In the genomic region with DNA sequence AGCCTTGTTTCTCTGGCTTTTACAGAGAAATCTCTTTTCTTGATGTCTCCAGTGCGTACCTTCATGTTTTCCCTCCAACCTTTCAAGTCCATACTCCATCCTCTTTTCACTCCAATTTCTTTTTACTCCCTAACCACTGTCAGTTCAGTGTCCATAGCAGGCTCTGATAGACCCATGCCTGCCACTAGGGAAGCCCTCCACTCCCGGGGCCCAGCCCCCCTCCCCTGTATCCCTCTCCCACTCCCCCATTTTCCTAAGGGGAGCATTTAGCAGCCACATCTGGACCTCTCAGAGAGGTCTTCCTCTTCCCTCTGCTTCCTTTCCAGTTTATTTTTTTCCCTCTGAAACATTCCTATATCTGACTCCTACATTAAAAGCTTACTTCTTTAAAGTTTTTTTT, we compare ENCODE assay signal across 22 cellular contexts. TPM values are rescaled to one million over a fixed set of nuclear protein-coding genes. Genes with fewer than 3 reads are reported as not detected.
DNase-seq lines count a peak whose midpoint lies in the region; ATAC-seq and TF ChIP-seq lines count a peak whose summit lies in the region.
"Had no signal": no experiment of that assay in that cellular context is flagged by ENCODE, and none has a peak within 500 bp of the region (broad histone marks: within the 10 kb centered on the region; RNA-seq: fewer than 3 reads in every experiment).

No MANE protein-coding gene starts in this region.

- no peaks in the 10 kb centered on the region for H3K27me3 ChIP-seq in CD8-positive, alpha-beta T cell (ENCODE audit: insufficient read depth, low read length)
- H3K27me3 ChIP-seq in neural progenitor cell, result no peaks in the 10 kb centered on the region
- H3K27me3 ChIP-seq: BLaER1 treated with 17β-estradiol and CSF1 and Interleukin-3, amounts not matched to agents 10 nM and 100 nM had no signal

- H3K36me3 Mint-ChIP-seq in activated naive CD4-positive, alpha-beta T cell treated with anti-CD3 and anti-CD28 coated beads for 36 hours (ENCODE audit: low read depth), result peaks cover 18% of the 10 kb centered on the region
- no peaks in the 10 kb centered on the region for H3K36me3 Mint-ChIP-seq in activated naive CD4-positive, alpha-beta T cell treated with anti-CD3 and anti-CD28 coated beads, Interleukin-2, amount 50 U/mL, for 72 hours
- H3K36me3 Mint-ChIP-seq in CD8-positive, alpha-beta T cell, result peaks cover 76% of the 10 kb centered on the region
- peaks cover 44% of the 10 kb centered on the region for H3K36me3 Mint-ChIP-seq in activated T-helper 1 cell treated with anti-CD3 and anti-CD28 coated beads, Interleukin-12 subunit alpha, Interleukin-12 subunit beta, Interleukin-2, Interleukin-4 antibody, amounts not matched to agents 30 ng/mL and 10 ng/mL and 1 ng/mL, durations not matched to agents 14 hours and 24 hours and 36 hours (ENCODE audit: low read depth)
- peaks cover 43% of the 10 kb centered on the region for H3K36me3 Mint-ChIP-seq in neural progenitor cell

- TF ChIP-seq CTCF in CD8-positive, alpha-beta T cell (IDR thresholded peaks at IDR 0.05), result no peak
- no peak for TF ChIP-seq CTCF in neural progenitor cell (IDR thresholded peaks at IDR 0.05)

- no peaks in the 10 kb centered on the region for H3K79me2 ChIP-seq in neural progenitor cell (ENCODE audit: low read depth)

- H3K9me3 Mint-ChIP-seq in activated naive CD4-positive, alpha-beta T cell treated with anti-CD3 and anti-CD28 coated beads for 36 hours, result no peaks in the 10 kb centered on the region
- no peaks in the 10 kb centered on the region for H3K9me3 Mint-ChIP-seq in activated naive CD4-positive, alpha-beta T cell treated with anti-CD3 and anti-CD28 coated beads, Interleukin-2, amount 50 U/mL, for 72 hours
- H3K9me3 Mint-ChIP-seq in CD8-positive, alpha-beta T cell, result no peaks in the 10 kb centered on the region
- H3K9me3 Mint-ChIP-seq in activated T-helper 1 cell treated with anti-CD3 and anti-CD28 coated beads, Interleukin-12 subunit alpha, Interleukin-12 subunit beta, Interleukin-2, Interleukin-4 antibody, amounts not matched to agents 30 ng/mL and 10 ng/mL and 1 ng/mL, durations not matched to agents 14 hours and 24 hours and 36 hours, result no peaks in the 10 kb centered on the region
- H3K9me3 Mint-ChIP-seq in neural progenitor cell, result peaks cover 6% of the 10 kb centered on the region
- H3K9me3 Mint-ChIP-seq: IgD-negative memory B cell had no signal

- no peak for DNase-seq in activated naive CD4-positive, alpha-beta T cell treated with anti-CD3 and anti-CD28 coated beads for 36 hours
- no peak for DNase-seq in activated naive CD4-positive, alpha-beta T cell treated with anti-CD3 and anti-CD28 coated beads, Interleukin-2, amount 50 U/mL, for 72 hours (ENCODE audit: low spot score in 2 of 2)
- DNase-seq in CD8-positive, alpha-beta T cell, result no peak
- no peak for DNase-seq in activated T-helper 1 cell treated with anti-CD3 and anti-CD28 coated beads, Interleukin-12 subunit alpha, Interleukin-12 subunit beta, Interleukin-2, Interleukin-4 antibody, amounts not matched to agents 30 ng/mL and 10 ng/mL and 1 ng/mL, durations not matched to agents 14 hours and 24 hours and 36 hours (ENCODE audit: low spot score)
- no peak for DNase-seq in neural progenitor cell (ENCODE audit: low spot score)
- no peak for DNase-seq in activated effector memory CD4-positive, alpha-beta T cell treated with Interleukin-2 at 50 U/mL for 16 hours
- DNase-seq: COR-L47, GF-D8, HCEC 1CT, Karpas-422, NCI-H1417 treated with DMSO at 0.1 percent for 48 hours, NCI-H187 treated with DMSO at 0.1 percent for 48 hours, NCI-H226, NCI-H524, NCI-H82, OCI-M1, Right ventricle myocardium superior had no signal

- ATAC-seq in activated naive CD4-positive, alpha-beta T cell treated with anti-CD3 and anti-CD28 coated beads, Interleukin-2, amount 50 U/mL, for 72 hours, result no peak
- no peak for ATAC-seq in CD8-positive, alpha-beta T cell
- ATAC-seq in HG03175 (IDR thresholded peaks at IDR 0.05; ENCODE audit: unreplicated experiment), result no peak

- H3K4me3 ChIP-seq in CD8-positive, alpha-beta T cell (ENCODE audit: low read depth, low read length), result no peak overlapping the region
- no peak overlapping the region for H3K4me3 ChIP-seq in neural progenitor cell
- H3K4me3 ChIP-seq: BLaER1 treated with 17β-estradiol and CSF1 and Interleukin-3, amounts not matched to agents 10 nM and 100 nM had no signal

- no peak overlapping the region for H3K27ac ChIP-seq in CD8-positive, alpha-beta T cell (ENCODE audit: low read depth, low read length)
- H3K27ac ChIP-seq in neural progenitor cell, result no peak overlapping the region
- H3K27ac ChIP-seq: BLaER1 treated with 17β-estradiol and CSF1 and Interleukin-3, amounts not matched to agents 10 nM and 100 nM had no signal

- H3K4me2 ChIP-seq in neural progenitor cell, result no peak overlapping the region

- H4K20me1 ChIP-seq in neural progenitor cell (ENCODE audit: low read depth), result no peaks in the 10 kb centered on the region
- H4K20me1 ChIP-seq: BLaER1 treated with 17β-estradiol and CSF1 and Interleukin-3, amounts not matched to agents 10 nM and 100 nM had no signal

- peaks cover 18% of the 10 kb centered on the region for H3K36me3 ChIP-seq in CD8-positive, alpha-beta T cell (ENCODE audit: insufficient read depth, low read length)
- H3K36me3 ChIP-seq in neural progenitor cell, result no peaks in the 10 kb centered on the region

- no peak overlapping the region for H2AFZ ChIP-seq in neural progenitor cell (replicated peaks)

- H3K9me3 ChIP-seq in CD8-positive, alpha-beta T cell (ENCODE audit: low read length), result no peaks in the 10 kb centered on the region
- no peaks in the 10 kb centered on the region for H3K9me3 ChIP-seq in neural progenitor cell (ENCODE audit: low read depth)

- no peaks in the 10 kb centered on the region for H3K4me1 ChIP-seq in CD8-positive, alpha-beta T cell (ENCODE audit: insufficient read depth, low read length)
- H3K4me1 ChIP-seq in neural progenitor cell, result peaks cover 6% of the 10 kb centered on the region

- POLR2A ChIA-PET in CD8-positive, alpha-beta T cell (lab: Charles Lee), result interaction anchor here (0.7 kb wide), 1 partner anchor 57 kb away, joined by 4 read pairs; no protein-coding TSS in a partner anchor

- peaks cover 6% of the 10 kb centered on the region for H3F3A ChIP-seq in neural progenitor cell (ENCODE audit: low read depth)

- H3K4me3 Mint-ChIP-seq in activated naive CD4-positive, alpha-beta T cell treated with anti-CD3 and anti-CD28 coated beads for 36 hours, result no peak overlapping the region
- H3K4me3 Mint-ChIP-seq in CD8-positive, alpha-beta T cell, result no peak overlapping the region
- H3K4me3 Mint-ChIP-seq in activated T-helper 1 cell treated with anti-CD3 and anti-CD28 coated beads, Interleukin-12 subunit alpha, Interleukin-12 subunit beta, Interleukin-2, Interleukin-4 antibody, amounts not matched to agents 30 ng/mL and 10 ng/mL and 1 ng/mL, durations not matched to agents 14 hours and 24 hours and 36 hours, result no peak overlapping the region
- H3K4me3 Mint-ChIP-seq in neural progenitor cell, result no peak overlapping the region
- H3K4me3 Mint-ChIP-seq: IgD-negative memory B cell had no signal

- peak overlapping the region; percentile 67 for H3K27ac Mint-ChIP-seq in activated naive CD4-positive, alpha-beta T cell treated with anti-CD3 and anti-CD28 coated beads for 36 hours
- H3K27ac Mint-ChIP-seq in activated naive CD4-positive, alpha-beta T cell treated with anti-CD3 and anti-CD28 coated beads, Interleukin-2, amount 50 U/mL, for 72 hours, result peak overlapping the region in 1 of 2 donors; percentile 54
- peak overlapping the region; percentile 8 for H3K27ac Mint-ChIP-seq in CD8-positive, alpha-beta T cell
- peak overlapping the region; percentile 45 for H3K27ac Mint-ChIP-seq in activated T-helper 1 cell treated with anti-CD3 and anti-CD28 coated beads, Interleukin-12 subunit alpha, Interleukin-12 subunit beta, Interleukin-2, Interleukin-4 antibody, amounts not matched to agents 30 ng/mL and 10 ng/mL and 1 ng/mL, durations not matched to agents 14 hours and 24 hours and 36 hours
- H3K27ac Mint-ChIP-seq in neural progenitor cell, result peak overlapping the region; percentile 83

- H3K4me1 Mint-ChIP-seq in activated naive CD4-positive, alpha-beta T cell treated with anti-CD3 and anti-CD28 coated beads for 36 hours (ENCODE audit: low read depth), result no peaks in the 10 kb centered on the region
- H3K4me1 Mint-ChIP-seq in CD8-positive, alpha-beta T cell (ENCODE audit: low read depth), result peaks cover 2% of the 10 kb centered on the region
- H3K4me1 Mint-ChIP-seq in activated T-helper 1 cell treated with anti-CD3 and anti-CD28 coated beads, Interleukin-12 subunit alpha, Interleukin-12 subunit beta, Interleukin-2, Interleukin-4 antibody, amounts not matched to agents 30 ng/mL and 10 ng/mL and 1 ng/mL, durations not matched to agents 14 hours and 24 hours and 36 hours (ENCODE audit: low read depth), result peaks cover 5% of the 10 kb centered on the region
- H3K4me1 Mint-ChIP-seq in neural progenitor cell, result peaks cover 7% of the 10 kb centered on the region
- H3K4me1 Mint-ChIP-seq: IgD-negative memory B cell had no signal

- CTCF ChIA-PET in activated naive CD4-positive, alpha-beta T cell treated with anti-CD3 and anti-CD28 coated beads for 36 hours (lab: Charles Lee), result interaction anchor here (1.6 kb wide), 1 partner anchor 14 kb away, joined by 5 read pairs; no protein-coding TSS in a partner anchor
- CTCF ChIA-PET in CD8-positive, alpha-beta T cell (lab: Charles Lee), result interaction anchor here (2.7 kb wide), 1 partner anchor 14 kb away, joined by 14 read pairs; no protein-coding TSS in a partner anchor

- no peak overlapping the region for H3K9ac ChIP-seq in neural progenitor cell
- H3K9ac ChIP-seq: BLaER1 treated with 17β-estradiol and CSF1 and Interleukin-3, amounts not matched to agents 10 nM and 100 nM had no signal

- no peaks in the 10 kb centered on the region for H3K27me3 Mint-ChIP-seq in activated naive CD4-positive, alpha-beta T cell treated with anti-CD3 and anti-CD28 coated beads for 36 hours (ENCODE audit: low read depth)
- no peaks in the 10 kb centered on the region for H3K27me3 Mint-ChIP-seq in CD8-positive, alpha-beta T cell (ENCODE audit: low read depth)
- H3K27me3 Mint-ChIP-seq in activated T-helper 1 cell treated with anti-CD3 and anti-CD28 coated beads, Interleukin-12 subunit alpha, Interleukin-12 subunit beta, Interleukin-2, Interleukin-4 antibody, amounts not matched to agents 30 ng/mL and 10 ng/mL and 1 ng/mL, durations not matched to agents 14 hours and 24 hours and 36 hours (ENCODE audit: insufficient read depth), result no peaks in the 10 kb centered on the region
- peaks cover 2% of the 10 kb centered on the region for H3K27me3 Mint-ChIP-seq in neural progenitor cell (ENCODE audit: insufficient read depth, low read depth)
- H3K27me3 Mint-ChIP-seq: IgD-negative memory B cell had no signal

- intact Hi-C loops in activated naive CD4-positive, alpha-beta T cell treated with anti-CD3 and anti-CD28 coated beads for 36 hours (cut with micrococcal nuclease), result no loop called here
- intact Hi-C loops in CD8-positive, alpha-beta T cell (cut with DNase I, micrococcal nuclease), result no loop called here
- intact Hi-C loops in activated T-helper 1 cell treated with anti-CD3 and anti-CD28 coated beads, Interleukin-12 subunit alpha, Interleukin-12 subunit beta, Interleukin-2, Interleukin-4 antibody, amounts not matched to agents 30 ng/mL and 10 ng/mL and 1 ng/mL, durations not matched to agents 14 hours and 24 hours and 36 hours (cut with micrococcal nuclease), result no loop called here

RNA-seq across cellular contexts. Expression of gene DENND11, which starts 33.1 kb away (rescaled TPM):
- 10 to 100 TPM; 29.8 to 30.7 TPM for total RNA-seq in activated naive CD4-positive, alpha-beta T cell treated with anti-CD3 and anti-CD28 coated beads for 36 hours
- total RNA-seq in activated naive CD4-positive, alpha-beta T cell treated with anti-CD3 and anti-CD28 coated beads, Interleukin-2, amount 50 U/mL, for 72 hours, result 10 to 100 TPM; 21.4 to 40.1 TPM
- total RNA-seq in CD8-positive, alpha-beta T cell, result 10 to 100 TPM; 41.9 to 42.4 TPM
- total RNA-seq in activated T-helper 1 cell treated with anti-CD3 and anti-CD28 coated beads, Interleukin-12 subunit alpha, Interleukin-12 subunit beta, Interleukin-2, Interleukin-4 antibody, amounts not matched to agents 30 ng/mL and 10 ng/mL and 1 ng/mL, durations not matched to agents 14 hours and 24 hours and 36 hours, result 31.3 and 33.5 TPM in 2 replicates
- total RNA-seq in neural progenitor cell (ENCODE audit: low replicate concordance), result 19.7 and 23.5 TPM in 2 replicates

RNA-seq across cellular contexts. Expression of gene WEE2, which starts 39.3 kb away (rescaled TPM):
- total RNA-seq in activated naive CD4-positive, alpha-beta T cell treated with anti-CD3 and anti-CD28 coated beads for 36 hours, result not detected
- not detected for total RNA-seq in activated naive CD4-positive, alpha-beta T cell treated with anti-CD3 and anti-CD28 coated beads, Interleukin-2, amount 50 U/mL, for 72 hours
- under 1 TPM; 0.22 to 0.27 TPM for total RNA-seq in CD8-positive, alpha-beta T cell
- 0.10 and 0.12 TPM in 2 replicates for total RNA-seq in activated T-helper 1 cell treated with anti-CD3 and anti-CD28 coated beads, Interleukin-12 subunit alpha, Interleukin-12 subunit beta, Interleukin-2, Interleukin-4 antibody, amounts not matched to agents 30 ng/mL and 10 ng/mL and 1 ng/mL, durations not matched to agents 14 hours and 24 hours and 36 hours
- 0.12 TPM in 1 of 2 replicates, not detected in the other for total RNA-seq in neural progenitor cell (ENCODE audit: low replicate concordance)
- total RNA-seq: Daoy, MCF 10A, Right ventricle myocardium superior had no signal
